In genomic region chr18:75351409-75351808, GRCh38 we compare ENCODE assay signal across 23 cellular contexts.
"Had no signal": no experiment of that assay in that cellular context is flagged by ENCODE, and none has a peak within 500 bp of the region (broad histone marks: within the 10 kb centered on the region; RNA-seq: fewer than 3 reads in every experiment).

No MANE protein-coding gene starts in this region.

- DNase-seq: activated CD4-positive, alpha-beta memory T cell treated with anti-CD3 and anti-CD28 coated beads, Interleukin-2, amount 10 ng/mL, durations not matched to agents 7 days and 5 days; activated CD4-positive, alpha-beta T cell treated with anti-CD3 and anti-CD28 coated beads for 36 hours; activated CD4-positive, alpha-beta T cell treated with anti-CD3 and anti-CD28 coated beads, Interleukin-2, amount 50 U/mL, for 1 hour; activated CD8-positive, alpha-beta memory T cell treated with anti-CD3 and anti-CD28 coated beads, Interleukin-2, amount 50 U/mL, for 48 hours; activated naive CD4-positive, alpha-beta T cell treated with Interleukin-2 at 50 U/mL for 16 hours; activated naive CD8-positive, alpha-beta T cell treated with anti-CD3 and anti-CD28 coated beads, Interleukin-2, amount 50 U/mL, for 24 hours; activated T-cell treated with anti-CD3 and anti-CD28 coated beads, Interleukin-2, amount 50 U/mL, for 1 hour; amygdala; Kasumi-1; KBM-7; NCI-H1048; NCI-H146; NCI-H187 treated with DMSO at 0.1 percent for 48 hours; NCI-H2081 treated with DMSO at 0.1 percent for 48 hours; NCI-H2171 treated with DMSO at 0.1 percent for 48 hours; NCI-H226; NK-92 treated with Interleukin-12 subunit alpha and Interleukin-12 subunit beta, amount 100 ng/mL, for 24 hours; OCI-M1; RPMI8226; SK-N-SH; T-helper 1 cell; WERI-Rb-1 had no signal

- H3K9me3 ChIP-seq: SK-N-SH had no signal

- H3K27ac ChIP-seq: WERI-Rb-1 had no signal

- H3K36me3 ChIP-seq: WERI-Rb-1 had no signal

- H3K4me2 ChIP-seq: SK-N-SH had no signal

- H3K9ac ChIP-seq: SK-N-SH had no signal

- FAIRE-seq: astrocyte had no signal
